23 cellular contexts compared by ENCODE assay signal in genomic region chr10:6739530-6740174, GRCh38.
DNase-seq lines count a peak whose midpoint lies in the region; ATAC-seq and TF ChIP-seq lines count a peak whose summit lies in the region.
"Had no signal": no experiment of that assay in that cellular context is flagged by ENCODE, and none has a peak within 500 bp of the region (broad histone marks: within the 10 kb centered on the region; RNA-seq: fewer than 3 reads in every experiment).

No MANE protein-coding gene starts in this region.

- no peaks in the 10 kb centered on the region for H3K27me3 ChIP-seq in A673 (replicated peaks; ENCODE audit: insufficient read depth, low read depth, low read length, poor library complexity)

- H3K4me1 Mint-ChIP-seq in endothelial cell (ENCODE audit: unreplicated experiment) (peaks cover 71% of the 10 kb centered on the region), mesothelial cell of epicardium (peaks cover 54% of the 10 kb centered on the region)

- CTCF ChIA-PET in A673 (lab: Charles Lee), result no interaction called here
- CTCF ChIA-PET in RWPE1 (lab: Yijun Ruan, JAX), result interaction anchor here (0.5 kb wide), 1 partner anchor 331 kb away, joined by 3 read pairs; no protein-coding TSS in a partner anchor

- no peak for DNase-seq in A673 (ENCODE audit: low spot score)
- peak; percentile 55 for DNase-seq in RWPE1 (ENCODE audit: low spot score)
- DNase-seq in endothelial cell (ENCODE audit: low spot score), result no peak
- DNase-seq in mesothelial cell of epicardium (ENCODE audit: low spot score in 2 of 2, unreplicated experiment in 2 of 2), result no peak
- no peak for DNase-seq in NCI-H526 (lab: John Stamatoyannopoulos, UW)
- DNase-seq in NCI-H1436 (lab: John Stamatoyannopoulos, UW), result no peak
- DNase-seq: CD4-positive, alpha-beta T cell; GF-D8; HFFc6; Kasumi-1; MM.1S; NCI-H1092 treated with DMSO at 0.1 percent for 48 hours; NCI-H2081; NCI-H2171 treated with DMSO at 0.1 percent for 48 hours; NCI-H446; NCI-H748 treated with DMSO at 0.1 percent for 48 hours; NK-92 treated with Interleukin-12 subunit alpha and Interleukin-12 subunit beta, amount 100 ng/mL, for 24 hours; OCI-M1; SIG-M5 had no signal

- H3K27ac ChIP-seq in A673 (ENCODE audit: low read depth, low read length, poor library complexity, severe bottlenecking) (peak overlapping the region; percentile 45), RWPE1 (peak overlapping the region; percentile 94)

- peaks cover 56% of the 10 kb centered on the region for H3K4me1 ChIP-seq in A673 (ENCODE audit: insufficient read depth, low read length, poor library complexity, severe bottlenecking)

- intact Hi-C loops in A673 (cut with micrococcal nuclease; ENCODE audit: unreplicated experiment), result loop anchor here (10.0 kb wide), 1 partner anchor 175 kb away; no protein-coding TSS in a partner anchor

- H3K27ac Mint-ChIP-seq in endothelial cell (ENCODE audit: unreplicated experiment), result no peak overlapping the region
- peak overlapping the region; percentile 54 for H3K27ac Mint-ChIP-seq in mesothelial cell of epicardium
- H3K27ac Mint-ChIP-seq: CD4-positive, alpha-beta T cell; HFFc6 had no signal

- H3K36me3 ChIP-seq in A673 (ENCODE audit: insufficient read depth, low read length, poor library complexity, severe bottlenecking), result no peaks in the 10 kb centered on the region

- H3K4me3 ChIP-seq in A673 (ENCODE audit: low read depth, low read length, poor library complexity, severe bottlenecking), result no peak overlapping the region
- H3K4me3 ChIP-seq: GM12878 had no signal

- H3K9me3 Mint-ChIP-seq in endothelial cell (ENCODE audit: unreplicated experiment) (no peaks in the 10 kb centered on the region), mesothelial cell of epicardium (no peaks in the 10 kb centered on the region)
- H3K9me3 Mint-ChIP-seq: CD4-positive, alpha-beta T cell; HFFc6 had no signal

- BruUV-seq in A673 (replicated peaks; lab: Mats Ljungman, UMichigan), result no TSS peak

- POLR2A ChIA-PET in A673 (lab: Charles Lee; ENCODE audit: low non-redundant PET), result no interaction called here
- POLR2A ChIA-PET in RWPE1 (lab: Yijun Ruan, JAX; ENCODE audit: low non-redundant PET), result no interaction called here

- H3K36me3 Mint-ChIP-seq in endothelial cell (ENCODE audit: low read depth, unreplicated experiment), result no peaks in the 10 kb centered on the region
- H3K36me3 Mint-ChIP-seq in mesothelial cell of epicardium, result no peaks in the 10 kb centered on the region

- H3K4me3 Mint-ChIP-seq in endothelial cell (ENCODE audit: unreplicated experiment) (peak overlapping the region; percentile 11), mesothelial cell of epicardium (no peak overlapping the region)
- H3K4me3 Mint-ChIP-seq: CD4-positive, alpha-beta T cell; HFFc6 had no signal

- TF ChIP-seq CTCF in A673 (conservative IDR thresholded peaks at IDR 0.05; ENCODE audit: low read depth, low read length), result no peak
- TF ChIP-seq CTCF in RWPE1 (conservative IDR thresholded peaks at IDR 0.05; ENCODE audit: low read depth), result no peak
- no peak for TF ChIP-seq CTCF in endothelial cell (IDR thresholded peaks at IDR 0.05; ENCODE audit: unreplicated experiment)
- no peak for TF ChIP-seq CTCF in mesothelial cell of epicardium (IDR thresholded peaks at IDR 0.05; ENCODE audit: unreplicated experiment)

- H3K9me3 ChIP-seq in A673 (ENCODE audit: low read depth, low read length, poor library complexity, severe bottlenecking), result no peaks in the 10 kb centered on the region

- H3K27me3 Mint-ChIP-seq in endothelial cell (ENCODE audit: unreplicated experiment) (peaks cover 5% of the 10 kb centered on the region), mesothelial cell of epicardium (ENCODE audit: low read depth) (no peaks in the 10 kb centered on the region)

- no peak for ATAC-seq in GM18870 (IDR thresholded peaks at IDR 0.05; ENCODE audit: unreplicated experiment)
- ATAC-seq in GM18907 (IDR thresholded peaks at IDR 0.05; ENCODE audit: unreplicated experiment), result no peak
- ATAC-seq: GM12878, SK-N-SH treated with all-trans-retinoic acid at 6 μM for 48 hours had no signal
